13 cellular contexts compared by ENCODE assay signal in genomic region chr4:128570380-128570779, GRCh38.
DNase-seq lines count a peak whose midpoint lies in the region; ATAC-seq and TF ChIP-seq lines count a peak whose summit lies in the region.
"Had no signal": no experiment of that assay in that cellular context is flagged by ENCODE, and none has a peak within 500 bp of the region (broad histone marks: within the 10 kb centered on the region; RNA-seq: fewer than 3 reads in every experiment).

No MANE protein-coding gene starts in this region.

- no peak for ATAC-seq in body of pancreas
- ATAC-seq in GM21717 (IDR thresholded peaks at IDR 0.05; ENCODE audit: unreplicated experiment): no peak
- no peak for ATAC-seq in GM21360 (IDR thresholded peaks at IDR 0.05; ENCODE audit: unreplicated experiment)

- BruUV-seq in MCF 10A (replicated peaks; lab: Mats Ljungman, UMichigan): no TSS peak

- no peaks in the 10 kb centered on the region for H3K9me3 Mint-ChIP-seq in MCF 10A (ENCODE audit: unreplicated experiment)
- H3K9me3 Mint-ChIP-seq: T-helper 1 cell treated with Interleukin-12 subunit alpha and Interleukin-12 subunit beta and Interleukin-4 antibody, amounts not matched to agents 30 μg/mL and 1 μg/mL, for 36 hours had no signal

- H3K36me3 Mint-ChIP-seq in MCF 10A (ENCODE audit: insufficient read depth, unreplicated experiment): no peaks in the 10 kb centered on the region

- TF ChIP-seq CTCF in MCF 10A (IDR thresholded peaks at IDR 0.05; ENCODE audit: unreplicated experiment) (no peak), breast epithelium (IDR thresholded peaks at IDR 0.05) (no peak), body of pancreas (IDR thresholded peaks at IDR 0.05) (no peak), vagina (IDR thresholded peaks at IDR 0.05) (no peak)

- H3K36me3 ChIP-seq in breast epithelium (no peaks in the 10 kb centered on the region), body of pancreas (replicated peaks in 1 of 2; ENCODE audit: insufficient read depth in 1 of 2, low read depth in 2 of 2) (no peaks in the 10 kb centered on the region), vagina (no peaks in the 10 kb centered on the region)
- H3K36me3 ChIP-seq: prostate gland had no signal

- H3K27me3 ChIP-seq in breast epithelium (no peaks in the 10 kb centered on the region), body of pancreas (no peaks in the 10 kb centered on the region), vagina (no peaks in the 10 kb centered on the region)

- H3K9me3 ChIP-seq in breast epithelium (no peaks in the 10 kb centered on the region), body of pancreas (no peaks in the 10 kb centered on the region), vagina (no peaks in the 10 kb centered on the region)
- H3K9me3 ChIP-seq: prostate gland had no signal

- 82 to 89% methylated on average over 4 of the region's 4 CpGs for WGBS in body of pancreas, 2 donors

- H3K4me3 Mint-ChIP-seq in MCF 10A (ENCODE audit: unreplicated experiment): no peak overlapping the region
- H3K4me3 Mint-ChIP-seq: T-helper 1 cell treated with Interleukin-12 subunit alpha and Interleukin-12 subunit beta and Interleukin-4 antibody, amounts not matched to agents 30 μg/mL and 1 μg/mL, for 36 hours had no signal

- H3K4me1 Mint-ChIP-seq in MCF 10A (ENCODE audit: insufficient read depth, unreplicated experiment): peaks cover 33% of the 10 kb centered on the region

- H3K27ac ChIP-seq in breast epithelium: peak overlapping the region in 1 of 2 donors; percentile 63
- H3K27ac ChIP-seq in body of pancreas: peak overlapping the region in 1 of 4 donors; percentile 19
- peak overlapping the region; percentile 47 for H3K27ac ChIP-seq in vagina

- H3K4me3 ChIP-seq in breast epithelium (no peak overlapping the region), body of pancreas (no peak overlapping the region), vagina (no peak overlapping the region)
- H3K4me3 ChIP-seq: prostate gland had no signal

- intact Hi-C loops in MCF 10A (cut with micrococcal nuclease) (loop anchor here (2.0 kb wide), 2 partner anchors 30 to 380 kb away; no protein-coding TSS in a partner anchor), breast epithelium (cut with DNase I; ENCODE audit: low total_unique reads) (no loop called here), body of pancreas (cut with DNase I) (no loop called here), vagina (cut with DNase I) (loop anchor here (5.0 to 10.0 kb wide), 2 partner anchors 87 to 106 kb away; no protein-coding TSS in a partner anchor)

- POLR2A ChIA-PET in MCF 10A (lab: Yijun Ruan, JAX): interaction anchor here (0.6 to 1.3 kb wide), 5 partner anchors 30 to 242 kb away, joined by 3 to 6 read pairs (median 5); partner anchors contain the start of gene JADE1

- H3K4me1 ChIP-seq in breast epithelium (no peaks in the 10 kb centered on the region), body of pancreas (peaks cover 66% of the 10 kb centered on the region), vagina (peaks cover 27% of the 10 kb centered on the region)
- H3K4me1 ChIP-seq: prostate gland had no signal

- CTCF ChIA-PET in MCF 10A (lab: Yijun Ruan, JAX): interaction anchor here (0.6 kb wide), 2 partner anchors 105 to 118 kb away, joined by 3 to 4 read pairs; no protein-coding TSS in a partner anchor

- H3K27ac Mint-ChIP-seq in MCF 10A (ENCODE audit: low read depth, unreplicated experiment): peak overlapping the region; percentile 41
- H3K27ac Mint-ChIP-seq: T-helper 1 cell treated with Interleukin-12 subunit alpha and Interleukin-12 subunit beta and Interleukin-4 antibody, amounts not matched to agents 30 μg/mL and 1 μg/mL, for 36 hours had no signal

- H3K27me3 Mint-ChIP-seq in MCF 10A (ENCODE audit: insufficient read depth, unreplicated experiment): no peaks in the 10 kb centered on the region

- no peak for TF ChIP-seq POLR2A in breast epithelium (IDR thresholded peaks at IDR 0.05)
- TF ChIP-seq POLR2A in body of pancreas (IDR thresholded peaks at IDR 0.05): no peak
- TF ChIP-seq POLR2A in vagina (IDR thresholded peaks at IDR 0.05): no peak

- DNase-seq in MCF 10A (ENCODE audit: unreplicated experiment) (peak; percentile 86), breast epithelium (ENCODE audit: low spot score in 2 of 2) (no peak), body of pancreas (peak in 3 of 4 donors; percentile 31 to 67 (median 33)), kidney tubule cell (ENCODE audit: low spot score) (peak; percentile 55), vagina (ENCODE audit: extremely low spot score in 2 of 2) (no peak), DMS53 (lab: John Stamatoyannopoulos, UW) (no peak)
- DNase-seq: activated T-cell treated with anti-CD3 and anti-CD28 coated beads, Interleukin-2, amount 50 U/mL, for 48 hours; islet precursor cell; NCI-H1930 had no signal

Comparison
In these comparisons a context has a peak if more than half of its experiments do, and no peak if none do; other contexts are left out.
1. DNase-seq: peak in MCF 10A (single experiment), body of pancreas (3 of 4) and kidney tubule cell (single experiment); none in breast epithelium (0 of 2), vagina (0 of 2) and DMS53 (single experiment).
2. intact Hi-C loops: an anchor here in MCF 10A (2.0 kb wide) and vagina (5.0 to 10.0 kb wide); none called in breast epithelium and body of pancreas.